Comparison of ENCODE assay signal across 11 cellular contexts in the genomic region with DNA sequence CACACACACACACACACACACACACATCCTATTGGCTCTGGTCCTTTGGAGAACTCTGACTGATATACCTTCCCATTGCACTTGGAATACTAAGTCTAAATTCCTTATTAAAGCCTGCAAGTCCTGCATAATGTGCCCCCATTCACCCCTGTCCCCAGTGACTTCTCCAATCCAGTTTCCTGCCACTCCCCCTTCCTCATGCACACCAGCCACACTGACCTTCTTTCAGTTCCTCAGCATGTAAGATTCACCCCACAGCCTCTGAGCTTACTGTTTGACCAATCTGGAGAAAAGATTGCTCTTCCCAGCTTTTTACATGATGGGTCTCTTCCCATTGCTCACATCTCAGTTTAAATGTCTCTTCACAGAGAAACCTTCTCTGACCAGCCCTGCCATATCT.
DNase-seq lines count a peak whose midpoint lies in the region; ATAC-seq and TF ChIP-seq lines count a peak whose summit lies in the region.
"Had no signal": no experiment of that assay in that cellular context is flagged by ENCODE, and none has a peak within 500 bp of the region (broad histone marks: within the 10 kb centered on the region; RNA-seq: fewer than 3 reads in every experiment).

No MANE protein-coding gene starts in this region.

- H3K27ac Mint-ChIP-seq in neural crest cell (ENCODE audit: unreplicated experiment): peak overlapping the region; percentile 29
- no peak overlapping the region for H3K27ac Mint-ChIP-seq in stimulated activated effector memory CD8-positive, alpha-beta T cell treated with anti-CD3 and anti-CD28 coated beads, Interleukin-12 subunit alpha, Interleukin-12 subunit beta, amount 100 ng/mL, for 72 hours

- no peaks in the 10 kb centered on the region for H3K36me3 Mint-ChIP-seq in neural crest cell (ENCODE audit: low read depth)
- H3K36me3 Mint-ChIP-seq in stimulated activated effector memory CD8-positive, alpha-beta T cell treated with anti-CD3 and anti-CD28 coated beads, Interleukin-12 subunit alpha, Interleukin-12 subunit beta, amount 100 ng/mL, for 72 hours: no peaks in the 10 kb centered on the region

- no peak for TF ChIP-seq CTCF in neural crest cell (conservative IDR thresholded peaks at IDR 0.05)

- no peaks in the 10 kb centered on the region for H3K27me3 Mint-ChIP-seq in neural crest cell (ENCODE audit: low read depth)

- ATAC-seq in GM18907 (IDR thresholded peaks at IDR 0.05; ENCODE audit: unreplicated experiment): peak; percentile 65
- ATAC-seq in stimulated activated effector memory CD8-positive, alpha-beta T cell treated with anti-CD3 and anti-CD28 coated beads, Interleukin-12 subunit alpha, Interleukin-12 subunit beta, amount 100 ng/mL, for 72 hours: no peak

- peak; percentile 12 to 35 for DNase-seq in Kasumi-1 (lab: John Stamatoyannopoulos, UW)
- peak; percentile 38 for DNase-seq in NOMO-1 treated with dmso at 0.1 percent for 144 hours (lab: John Stamatoyannopoulos, UW; ENCODE audit: unreplicated experiment)
- DNase-seq in neural crest cell (ENCODE audit: low read depth, low spot score): no peak
- DNase-seq in activated CD4-positive, alpha-beta T cell treated with anti-CD3 and anti-CD28 coated beads, Interleukin-2, amount 50 U/mL, for 1 hour: no peak
- DNase-seq in anterior cingulate cortex (lab: John Stamatoyannopoulos, UW): no peak
- DNase-seq in stimulated activated effector memory CD8-positive, alpha-beta T cell treated with anti-CD3 and anti-CD28 coated beads, Interleukin-12 subunit alpha, Interleukin-12 subunit beta, amount 100 ng/mL, for 72 hours (ENCODE audit: low spot score in 2 of 2): no peak
- DNase-seq: KBM-7, Peyer's patch, Right ventricle myocardium superior, T-helper 2 cell had no signal

- no peaks in the 10 kb centered on the region for H3K9me3 Mint-ChIP-seq in neural crest cell
- peaks cover 3% of the 10 kb centered on the region for H3K9me3 Mint-ChIP-seq in stimulated activated effector memory CD8-positive, alpha-beta T cell treated with anti-CD3 and anti-CD28 coated beads, Interleukin-12 subunit alpha, Interleukin-12 subunit beta, amount 100 ng/mL, for 72 hours

- no peaks in the 10 kb centered on the region for H3K4me1 Mint-ChIP-seq in neural crest cell
- no peaks in the 10 kb centered on the region for H3K4me1 Mint-ChIP-seq in stimulated activated effector memory CD8-positive, alpha-beta T cell treated with anti-CD3 and anti-CD28 coated beads, Interleukin-12 subunit alpha, Interleukin-12 subunit beta, amount 100 ng/mL, for 72 hours

- H3K4me3 Mint-ChIP-seq in neural crest cell: no peak overlapping the region
- no peak overlapping the region for H3K4me3 Mint-ChIP-seq in stimulated activated effector memory CD8-positive, alpha-beta T cell treated with anti-CD3 and anti-CD28 coated beads, Interleukin-12 subunit alpha, Interleukin-12 subunit beta, amount 100 ng/mL, for 72 hours

Comparison
In these comparisons a context has a peak if more than half of its experiments do, and no peak if none do; other contexts are left out.
1. DNase-seq: peak in Kasumi-1 (2 of 2) and NOMO-1 treated with dmso at 0.1 percent for 144 hours (single experiment); none in neural crest cell (single experiment), activated CD4-positive, alpha-beta T cell treated with anti-CD3 and anti-CD28 coated beads, Interleukin-2, amount 50 U/mL, for 1 hour (single experiment), anterior cingulate cortex (0 of 58) and stimulated activated effector memory CD8-positive, alpha-beta T cell treated with anti-CD3 and anti-CD28 coated beads, Interleukin-12 subunit alpha, Interleukin-12 subunit beta, amount 100 ng/mL, for 72 hours (0 of 2).